In genomic region chr1:154598871-154599635, GRCh38 we compare ENCODE assay signal across 1 cellular context.
TF ChIP-seq lines count a peak whose summit lies in the region.

No MANE protein-coding gene starts in this region.

TF ChIP-seq in HepG2, 621 proteins besides CTCF, POLR2A, EP300 and RAD21:
- TF ChIP-seq XBP1 (CRISPR knock-in tag; IDR thresholded peaks at IDR 0.05) (no peak), POLR2AphosphoS2 (IDR thresholded peaks at IDR 0.05; ENCODE audit: low read depth, low read length) (no peak), RBM39 (IDR thresholded peaks at IDR 0.05; ENCODE audit: low read depth, low read length, poor library complexity, severe bottlenecking) (no peak), NFYB (CRISPR knock-in tag; IDR thresholded peaks at IDR 0.05) (no peak), ZBTB8A (CRISPR knock-in tag; IDR thresholded peaks at IDR 0.05; ENCODE audit: borderline replicate concordance, low read depth) (no peak), SYNCRIP (IDR thresholded peaks at IDR 0.05; ENCODE audit: insufficient read depth, low read depth, low read length) (no peak), ELK4 (CRISPR knock-in tag; IDR thresholded peaks at IDR 0.05; ENCODE audit: borderline replicate concordance) (no peak), MED1 (CRISPR knock-in tag; IDR thresholded peaks at IDR 0.05) (no peak), ZBTB40 (IDR thresholded peaks at IDR 0.05) (no peak), ZBTB40 (CRISPR knock-in tag; IDR thresholded peaks at IDR 0.05) (no peak), WIZ (CRISPR knock-in tag; IDR thresholded peaks at IDR 0.05) (no peak), ZNF451 (CRISPR knock-in tag; IDR thresholded peaks at IDR 0.05) (no peak), FIP1L1 (IDR thresholded peaks at IDR 0.05; ENCODE audit: borderline replicate concordance, insufficient read depth, low read depth, low read length) (no peak), ZNF790 (CRISPR knock-in tag; IDR thresholded peaks at IDR 0.05; ENCODE audit: borderline replicate concordance) (no peak), LRRFIP1 (CRISPR knock-in tag; conservative IDR thresholded peaks at IDR 0.05) (no peak), DRAP1 (CRISPR knock-in tag; IDR thresholded peaks at IDR 0.05) (no peak), ZNF574 (CRISPR knock-in tag; IDR thresholded peaks at IDR 0.05) (no peak), ZNF660 (CRISPR knock-in tag; IDR thresholded peaks at IDR 0.05; ENCODE audit: borderline replicate concordance, low read depth) (no peak), ARID5B (CRISPR knock-in tag; IDR thresholded peaks at IDR 0.05) (no peak)
TF ChIP-seq in HepG2: peak in this region for 0.
